10 cellular contexts compared by ENCODE assay signal in genomic region chr11:78050964-78051831, GRCh38. TPM values are rescaled to one million over a fixed set of nuclear protein-coding genes. Genes with fewer than 3 reads are reported as not detected.
DNase-seq lines count a peak whose midpoint lies in the region; ATAC-seq and TF ChIP-seq lines count a peak whose summit lies in the region.
"Had no signal": no experiment of that assay in that cellular context is flagged by ENCODE, and none has a peak within 500 bp of the region (broad histone marks: within the 10 kb centered on the region; RNA-seq: fewer than 3 reads in every experiment).

No MANE protein-coding gene starts in this region.

- ATAC-seq in DND-41 (ENCODE audit: insufficient read depth, low read depth) = no peak
- ATAC-seq: T-cell had no signal

- no peak overlapping the region; the same call in 1 of the 2 replicates for H2AFZ ChIP-seq in DND-41 (ENCODE audit: low read depth, low read length)

- no peak for DNase-seq in DND-41
- peak; percentile 64 for DNase-seq in MG63
- no peak for DNase-seq in breast epithelium (ENCODE audit: low spot score in 2 of 2)
- DNase-seq in mesothelial cell of epicardium (ENCODE audit: low spot score in 2 of 2, unreplicated experiment in 2 of 2) = no peak
- no peak for DNase-seq in GOT3 (lab: John Stamatoyannopoulos, UW)
- DNase-seq in Calu3 = no peak
- no peak for DNase-seq in activated T-helper 2 cell treated with anti-CD3 and anti-CD28 coated beads, Interferon-gamma antibody, Interleukin-2, Interleukin-4, amounts not matched to agents 10 μg/mL and 5 μg/mL and 100 μg/mL, durations not matched to agents 14 hours and 24 hours and 36 hours (ENCODE audit: low spot score)
- DNase-seq in activated effector memory CD4-positive, alpha-beta T cell treated with Interleukin-2 at 50 U/mL for 16 hours = no peak
- DNase-seq: T-cell had no signal

- peaks cover 7% of the 10 kb centered on the region for H3K4me1 ChIP-seq in DND-41 (ENCODE audit: insufficient read depth, low read length)
- H3K4me1 ChIP-seq in breast epithelium = no peaks in the 10 kb centered on the region

- H3K9me3 ChIP-seq in DND-41 (ENCODE audit: insufficient read depth, low read length, severe bottlenecking) = no peaks in the 10 kb centered on the region
- H3K9me3 ChIP-seq in MG63 = no peaks in the 10 kb centered on the region
- H3K9me3 ChIP-seq in breast epithelium = no peaks in the 10 kb centered on the region
- H3K9me3 ChIP-seq: tibial nerve had no signal

- no peak overlapping the region for H3K4me3 ChIP-seq in DND-41 (ENCODE audit: low read depth in 1 of 2, low read length in 2 of 2)
- H3K4me3 ChIP-seq in MG63 = no peak overlapping the region
- H3K4me3 ChIP-seq in breast epithelium = no peak overlapping the region
- H3K4me3 ChIP-seq: tibial nerve had no signal

- intact Hi-C loops in breast epithelium (cut with DNase I; ENCODE audit: low total_unique reads) (no loop called here), Calu3 (cut with micrococcal nuclease; ENCODE audit: unreplicated experiment) (no loop called here)
- intact Hi-C loops in activated T-helper 2 cell treated with anti-CD3 and anti-CD28 coated beads, Interferon-gamma antibody, Interleukin-2, Interleukin-4, amounts not matched to agents 10 μg/mL and 5 μg/mL and 100 μg/mL, durations not matched to agents 14 hours and 24 hours and 36 hours (cut with micrococcal nuclease) = no loop called here

- BruUV-seq in Calu3 (replicated peaks; lab: Mats Ljungman, UMichigan) = no TSS peak

- CTCF ChIA-PET in Calu3 (lab: Charles Lee) = interaction anchor here (0.7 kb wide), 1 partner anchor 48 kb away, joined by 3 read pairs; no protein-coding TSS in a partner anchor

- H3K4me1 Mint-ChIP-seq in mesothelial cell of epicardium (peaks cover 12% of the 10 kb centered on the region), Calu3 (ENCODE audit: low read depth, unreplicated experiment) (peaks cover 13% of the 10 kb centered on the region)
- H3K4me1 Mint-ChIP-seq in activated T-helper 2 cell treated with anti-CD3 and anti-CD28 coated beads, Interferon-gamma antibody, Interleukin-2, Interleukin-4, amounts not matched to agents 10 μg/mL and 5 μg/mL and 100 μg/mL, durations not matched to agents 14 hours and 24 hours and 36 hours (ENCODE audit: low read depth) = peaks cover 7% of the 10 kb centered on the region

- H3K79me2 ChIP-seq in DND-41 (ENCODE audit: insufficient read depth, low read length) = no peaks in the 10 kb centered on the region

- H3K27me3 Mint-ChIP-seq in mesothelial cell of epicardium (ENCODE audit: low read depth) (no peaks in the 10 kb centered on the region), Calu3 (ENCODE audit: unreplicated experiment) (no peaks in the 10 kb centered on the region)
- no peaks in the 10 kb centered on the region for H3K27me3 Mint-ChIP-seq in activated T-helper 2 cell treated with anti-CD3 and anti-CD28 coated beads, Interferon-gamma antibody, Interleukin-2, Interleukin-4, amounts not matched to agents 10 μg/mL and 5 μg/mL and 100 μg/mL, durations not matched to agents 14 hours and 24 hours and 36 hours (ENCODE audit: low read depth)
- H3K27me3 Mint-ChIP-seq: T-cell had no signal

- TF ChIP-seq POLR2A in breast epithelium (IDR thresholded peaks at IDR 0.05) = no peak

- no peak overlapping the region for H3K4me2 ChIP-seq in DND-41 (ENCODE audit: insufficient read depth, low read length)

- TF ChIP-seq CTCF in DND-41 (IDR thresholded peaks at IDR 0.05; ENCODE audit: borderline replicate concordance, extremely low read depth, low read length, poor library complexity, severe bottlenecking) (no peak), breast epithelium (IDR thresholded peaks at IDR 0.05) (no peak), mesothelial cell of epicardium (IDR thresholded peaks at IDR 0.05; ENCODE audit: unreplicated experiment) (no peak), Calu3 (IDR thresholded peaks at IDR 0.05; ENCODE audit: unreplicated experiment) (no peak)

- H3K36me3 ChIP-seq in DND-41 (ENCODE audit: insufficient read depth, low read length) (no peaks in the 10 kb centered on the region), MG63 (no peaks in the 10 kb centered on the region), breast epithelium (no peaks in the 10 kb centered on the region)
- H3K36me3 ChIP-seq: tibial nerve had no signal

- no peak overlapping the region for H3K9ac ChIP-seq in DND-41 (ENCODE audit: low read depth, low read length)

- H3K4me3 Mint-ChIP-seq in mesothelial cell of epicardium (no peak overlapping the region), Calu3 (ENCODE audit: low read depth, unreplicated experiment) (no peak overlapping the region)
- no peak overlapping the region for H3K4me3 Mint-ChIP-seq in activated T-helper 2 cell treated with anti-CD3 and anti-CD28 coated beads, Interferon-gamma antibody, Interleukin-2, Interleukin-4, amounts not matched to agents 10 μg/mL and 5 μg/mL and 100 μg/mL, durations not matched to agents 14 hours and 24 hours and 36 hours (ENCODE audit: low read depth)
- H3K4me3 Mint-ChIP-seq: T-cell had no signal

- H3K27ac ChIP-seq in DND-41 (ENCODE audit: low read length) = 0 out of 2 replicates have a peak overlapping the region, but pooled peaks have one; percentile 40
- H3K27ac ChIP-seq in breast epithelium = peak overlapping the region; percentile 38 to 54
- H3K27ac ChIP-seq: tibial nerve had no signal

- H4K20me1 ChIP-seq in DND-41 (ENCODE audit: insufficient read depth, low read length) = no peaks in the 10 kb centered on the region

- H3K27me3 ChIP-seq in DND-41 (ENCODE audit: insufficient read depth, low read length, poor library complexity) (no peaks in the 10 kb centered on the region), MG63 (no peaks in the 10 kb centered on the region), breast epithelium (no peaks in the 10 kb centered on the region)

- H3K27ac Mint-ChIP-seq in mesothelial cell of epicardium (peak overlapping the region; percentile 80), Calu3 (ENCODE audit: unreplicated experiment) (no peak overlapping the region)
- H3K27ac Mint-ChIP-seq in activated T-helper 2 cell treated with anti-CD3 and anti-CD28 coated beads, Interferon-gamma antibody, Interleukin-2, Interleukin-4, amounts not matched to agents 10 μg/mL and 5 μg/mL and 100 μg/mL, durations not matched to agents 14 hours and 24 hours and 36 hours = no peak overlapping the region
- H3K27ac Mint-ChIP-seq: T-cell had no signal

- H3K9me3 Mint-ChIP-seq in mesothelial cell of epicardium (no peaks in the 10 kb centered on the region), Calu3 (ENCODE audit: low read depth, unreplicated experiment) (no peaks in the 10 kb centered on the region)
- H3K9me3 Mint-ChIP-seq in activated T-helper 2 cell treated with anti-CD3 and anti-CD28 coated beads, Interferon-gamma antibody, Interleukin-2, Interleukin-4, amounts not matched to agents 10 μg/mL and 5 μg/mL and 100 μg/mL, durations not matched to agents 14 hours and 24 hours and 36 hours = no peaks in the 10 kb centered on the region
- H3K9me3 Mint-ChIP-seq: T-cell had no signal

- H3K36me3 Mint-ChIP-seq in mesothelial cell of epicardium = no peaks in the 10 kb centered on the region
- peaks cover under 1% of the 10 kb centered on the region for H3K36me3 Mint-ChIP-seq in Calu3 (ENCODE audit: insufficient read depth, unreplicated experiment)
- no peaks in the 10 kb centered on the region for H3K36me3 Mint-ChIP-seq in activated T-helper 2 cell treated with anti-CD3 and anti-CD28 coated beads, Interferon-gamma antibody, Interleukin-2, Interleukin-4, amounts not matched to agents 10 μg/mL and 5 μg/mL and 100 μg/mL, durations not matched to agents 14 hours and 24 hours and 36 hours (ENCODE audit: low read depth)
- H3K36me3 Mint-ChIP-seq: T-cell had no signal

RNA-seq across cellular contexts. Expression of gene THRSP, which starts 12.5 kb away (rescaled TPM):
- total RNA-seq in MG63 (2014; rRNA removed; shearing (Covaris generic); ENCODE audit: low replicate concordance) = 0.63 TPM in 1 of 2 replicates, not detected in the other
- total RNA-seq in breast epithelium (10 to 100 TPM in 1 of 3 donors, 1 to 10 TPM in 2; 1.6 to 74.9 (median 5.7) TPM), mesothelial cell of epicardium (0.31 to 0.38 TPM (median 0.32 TPM) in 3 replicates), Calu3 (2022) (not detected in 2 replicates)
- not detected in 2 replicates for total RNA-seq in activated T-helper 2 cell treated with anti-CD3 and anti-CD28 coated beads, Interferon-gamma antibody, Interleukin-2, Interleukin-4, amounts not matched to agents 10 μg/mL and 5 μg/mL and 100 μg/mL, durations not matched to agents 14 hours and 24 hours and 36 hours
- total RNA-seq: T-cell had no signal

RNA-seq across cellular contexts. Expression of gene KCTD14, which starts 28.1 kb away (rescaled TPM):
- total RNA-seq in MG63 (2014; rRNA removed; shearing (Covaris generic); ENCODE audit: low replicate concordance) = 5.8 and 12.8 TPM in 2 replicates
- total RNA-seq in breast epithelium = 10 to 100 TPM in 1 of 3 donors, 1 to 10 TPM in 1, under 1 TPM in 1; 0.64 to 22.4 (median 7.9) TPM
- 5.4 to 6.4 TPM (median 5.4 TPM) in 3 replicates for total RNA-seq in mesothelial cell of epicardium
- 13.2 and 17.6 TPM in 2 replicates for total RNA-seq in Calu3 (2022)
- 0.23 and 0.34 TPM in 2 replicates for total RNA-seq in activated T-helper 2 cell treated with anti-CD3 and anti-CD28 coated beads, Interferon-gamma antibody, Interleukin-2, Interleukin-4, amounts not matched to agents 10 μg/mL and 5 μg/mL and 100 μg/mL, durations not matched to agents 14 hours and 24 hours and 36 hours

RNA-seq across cellular contexts. Expression of gene NDUFC2, which starts 28.5 kb away (rescaled TPM):
- total RNA-seq in MG63 (2014; rRNA removed; shearing (Covaris generic); ENCODE audit: low replicate concordance) = 77.7 and 95.3 TPM in 2 replicates
- 100 to 1,000 TPM; 101 to 105 (median 103) TPM for total RNA-seq in breast epithelium
- 169 to 171 TPM (median 169 TPM) in 3 replicates for total RNA-seq in mesothelial cell of epicardium
- 264 and 343 TPM in 2 replicates for total RNA-seq in Calu3 (2022)
- total RNA-seq in activated T-helper 2 cell treated with anti-CD3 and anti-CD28 coated beads, Interferon-gamma antibody, Interleukin-2, Interleukin-4, amounts not matched to agents 10 μg/mL and 5 μg/mL and 100 μg/mL, durations not matched to agents 14 hours and 24 hours and 36 hours = 208 and 215 TPM in 2 replicates

RNA-seq across cellular contexts. Expression of gene INTS4, which starts 56.7 kb away (rescaled TPM):
- total RNA-seq in MG63 (2014; rRNA removed; shearing (Covaris generic); ENCODE audit: low replicate concordance) = 11.0 and 11.3 TPM in 2 replicates
- total RNA-seq in breast epithelium (10 to 100 TPM; 34.6 to 58.4 (median 47.5) TPM), mesothelial cell of epicardium (44.4 to 48.3 TPM (median 44.7 TPM) in 3 replicates), Calu3 (2022) (35.4 and 43.9 TPM in 2 replicates)
- 62.7 and 66.8 TPM in 2 replicates for total RNA-seq in activated T-helper 2 cell treated with anti-CD3 and anti-CD28 coated beads, Interferon-gamma antibody, Interleukin-2, Interleukin-4, amounts not matched to agents 10 μg/mL and 5 μg/mL and 100 μg/mL, durations not matched to agents 14 hours and 24 hours and 36 hours
